Comparison of ENCODE assay signal across 2 cellular contexts in genomic region chr1:204404629-204405028, GRCh38.
TF ChIP-seq lines count a peak whose summit lies in the region.

No MANE protein-coding gene starts in this region.

TF ChIP-seq in HepG2, 621 proteins besides CTCF, POLR2A, EP300 and RAD21 (continues in another document):
- TF ChIP-seq ZNF691 (CRISPR knock-in tag; IDR thresholded peaks at IDR 0.05; ENCODE audit: borderline replicate concordance, low read depth), result no peak
- TF ChIP-seq PITX1 (CRISPR knock-in tag; IDR thresholded peaks at IDR 0.05), result 0 out of 2 replicates have a peak, but pooled peaks have one; percentile 16
- TF ChIP-seq BCL6 (CRISPR knock-in tag; IDR thresholded peaks at IDR 0.05), result 0 out of 2 replicates have a peak, but pooled peaks have one; percentile 48
- TF ChIP-seq IRF1 (CRISPR knock-in tag; IDR thresholded peaks at IDR 0.05; ENCODE audit: low read depth), result no peak
- peak; percentile 50; the same call in 1 of the 2 replicates for TF ChIP-seq ETV5 (CRISPR knock-in tag; IDR thresholded peaks at IDR 0.05; ENCODE audit: borderline replicate concordance)
- peak; percentile 33; the same call in 1 of the 2 replicates for TF ChIP-seq RARA (CRISPR knock-in tag; IDR thresholded peaks at IDR 0.05)
- TF ChIP-seq ZNF367 (CRISPR knock-in tag; IDR thresholded peaks at IDR 0.05; ENCODE audit: borderline replicate concordance), result no peak
- no peak for TF ChIP-seq FOXA1 (IDR thresholded peaks at IDR 0.05)
- TF ChIP-seq FOXA1 (CRISPR knock-in tag; IDR thresholded peaks at IDR 0.05), result peak; percentile 42; the same call in 1 of the 2 replicates
- peak; percentile 36; the same call in 1 of the 2 replicates for TF ChIP-seq RBFOX2 (IDR thresholded peaks at IDR 0.05; ENCODE audit: low read depth, low read length)
- TF ChIP-seq ARID3A (IDR thresholded peaks at IDR 0.05; ENCODE audit: low read depth, low read length), result 0 out of 2 replicates have a peak, but pooled peaks have one; percentile 37
- no peak for TF ChIP-seq AKNA (CRISPR knock-in tag; IDR thresholded peaks at IDR 0.05; ENCODE audit: borderline replicate concordance)
- TF ChIP-seq CREB1 (IDR thresholded peaks at IDR 0.05), result no peak
- TF ChIP-seq CREB1 (CRISPR knock-in tag; IDR thresholded peaks at IDR 0.05), result 0 out of 2 replicates have a peak, but pooled peaks have one; percentile 23
- peak; percentile 61; the same call in 1 of the 2 replicates for TF ChIP-seq FOXP4 (CRISPR knock-in tag; IDR thresholded peaks at IDR 0.05)
- TF ChIP-seq GATAD2A (CRISPR knock-in tag; IDR thresholded peaks at IDR 0.05), result peak; percentile 63
- no peak for TF ChIP-seq MIXL1 (CRISPR knock-in tag; IDR thresholded peaks at IDR 0.05)
- TF ChIP-seq SIX4 (CRISPR knock-in tag; IDR thresholded peaks at IDR 0.05), result no peak
- no peak for TF ChIP-seq ZNF496 (CRISPR knock-in tag; IDR thresholded peaks at IDR 0.05; ENCODE audit: insufficient replicate concordance)

TF ChIP-seq in GM12878, 131 proteins besides CTCF, POLR2A, EP300 and RAD21:
- no peak for TF ChIP-seq CEBPZ (IDR thresholded peaks at IDR 0.05; ENCODE audit: low read depth, low read length)
- no peak for TF ChIP-seq SUZ12 (IDR thresholded peaks at IDR 0.05; ENCODE audit: unreplicated experiment)
- TF ChIP-seq NKRF (conservative IDR thresholded peaks at IDR 0.05), result no peak
- TF ChIP-seq KAT2A (conservative IDR thresholded peaks at IDR 0.05; ENCODE audit: control insufficient read depth, low read depth, low read length), result no peak
- no peak for TF ChIP-seq IRF4 (IDR thresholded peaks at IDR 0.05; ENCODE audit: low read depth, low read length)
- TF ChIP-seq YY1 (IDR thresholded peaks at IDR 0.05; ENCODE audit: low read depth, low read length), result no peak
- TF ChIP-seq JUND (IDR thresholded peaks at IDR 0.05; ENCODE audit: low read depth, low read length), result no peak
